ENCODE assay signal across 1 cellular context in the genomic region with DNA sequence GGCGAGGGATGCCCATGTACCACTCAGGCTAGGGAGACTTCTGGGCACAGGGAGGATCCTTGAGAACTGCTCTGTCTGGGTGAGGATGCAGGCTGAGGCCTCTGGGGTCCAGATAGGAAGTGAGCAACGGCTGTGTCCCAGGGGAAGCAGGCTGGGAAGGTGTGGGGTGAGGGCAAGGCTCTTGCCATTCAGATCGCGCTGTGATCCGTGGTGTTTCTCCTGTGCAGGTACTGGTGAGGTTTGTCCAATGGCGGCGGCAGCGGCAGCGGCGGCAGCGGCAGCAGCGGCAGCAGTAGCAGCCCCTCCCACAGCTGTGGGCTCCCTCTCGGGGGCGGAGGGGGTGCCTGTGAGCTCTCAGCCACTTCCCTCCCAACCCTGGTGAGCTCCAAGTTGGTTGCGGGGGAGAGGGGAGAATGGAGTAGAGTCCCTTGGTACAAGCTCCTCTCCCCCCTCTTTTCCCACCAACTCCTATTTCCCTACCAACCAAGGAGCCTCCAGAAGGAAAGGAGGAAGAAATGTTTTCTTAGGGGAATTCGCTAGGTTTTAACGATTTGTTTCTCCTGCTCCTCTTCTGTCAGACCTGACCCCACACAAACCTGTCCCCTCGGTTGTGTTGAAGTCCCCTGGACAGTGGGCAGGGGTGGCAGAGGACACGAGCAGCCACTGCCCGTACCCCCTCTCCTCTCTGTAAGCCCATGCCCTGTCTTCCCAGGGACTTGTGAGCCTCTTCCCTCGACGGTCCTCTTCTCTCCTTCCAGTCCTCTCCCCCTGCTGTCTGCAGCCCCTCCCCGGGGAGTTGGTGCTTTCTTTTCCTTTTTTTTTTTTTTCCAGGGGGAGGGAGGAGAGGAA.
TF ChIP-seq lines count a peak whose summit lies in the region.

No MANE protein-coding gene starts in this region.

TF ChIP-seq in GM12878, 131 proteins besides CTCF, POLR2A, EP300 and RAD21:
- TF ChIP-seq IKZF1 (conservative IDR thresholded peaks at IDR 0.05): peak; percentile 20; the same call in 1 of the 2 replicates
- TF ChIP-seq STAT1 (conservative IDR thresholded peaks at IDR 0.05): no peak
